Comparison of ENCODE assay signal across 9 cellular contexts in genomic region chr5:150642991-150643710, GRCh38. TPM values are rescaled to one million over a fixed set of nuclear protein-coding genes. Genes with fewer than 3 reads are reported as not detected.
DNase-seq lines count a peak whose midpoint lies in the region; ATAC-seq and TF ChIP-seq lines count a peak whose summit lies in the region.
"Had no signal": no experiment of that assay in that cellular context is flagged by ENCODE, and none has a peak within 500 bp of the region (broad histone marks: within the 10 kb centered on the region; RNA-seq: fewer than 3 reads in every experiment).

No MANE protein-coding gene starts in this region.

- H3K9me3 ChIP-seq in lower lobe of right lung (no peaks in the 10 kb centered on the region), subcutaneous abdominal adipose tissue (ENCODE audit: control insufficient read depth in 5 of 5, low read length in 5 of 5) (no peaks in the 10 kb centered on the region)

- no peak overlapping the region for H3K4ac ChIP-seq in mesendoderm (ENCODE audit: low read depth, low read length)

- no peak overlapping the region for H4K5ac ChIP-seq in mesendoderm (ENCODE audit: low read length)

- no peak for TF ChIP-seq CTCF in lower lobe of right lung (IDR thresholded peaks at IDR 0.05)

- intact Hi-C loops in lower lobe of right lung (cut with DNase I): no loop called here

- H3K27me3 ChIP-seq in lower lobe of right lung (ENCODE audit: low read depth) (no peaks in the 10 kb centered on the region), subcutaneous abdominal adipose tissue (ENCODE audit: control insufficient read depth in 5 of 5, insufficient read depth in 4 of 5, low read length in 5 of 5) (no peaks in the 10 kb centered on the region), mesendoderm (ENCODE audit: insufficient read depth, low read length, poor library complexity) (no peaks in the 10 kb centered on the region)

- WGBS in mesendoderm (ENCODE audit: extremely low coverage, insufficient coverage, low lambda C conversion rate): no CpG with 5 or more reads among the region's 12 CpGs

- H3K79me1 ChIP-seq in mesendoderm (ENCODE audit: low read length): no peaks in the 10 kb centered on the region

- H3K18ac ChIP-seq in mesendoderm (ENCODE audit: low read length): no peak overlapping the region

- H3K27ac ChIP-seq in caudate nucleus (ENCODE audit: low read depth, low read length) (peak overlapping the region; percentile 92), lower lobe of right lung (peak overlapping the region; percentile 79), subcutaneous abdominal adipose tissue (ENCODE audit: low read depth, low read length) (peak overlapping the region; percentile 98), mesendoderm (ENCODE audit: low read depth, low read length) (no peak overlapping the region)

- H3K4me2 ChIP-seq in mesendoderm (ENCODE audit: low read length): no peak overlapping the region

- H3K79me2 ChIP-seq in mesendoderm (ENCODE audit: control insufficient read depth, insufficient read depth, low read length): no peaks in the 10 kb centered on the region

- no peak overlapping the region for H2AK5ac ChIP-seq in mesendoderm (ENCODE audit: low read length)

- DNase-seq in M059J (ENCODE audit: low read depth): peak; percentile 42
- no peak for DNase-seq in caudate nucleus (lab: John Stamatoyannopoulos, UW)
- DNase-seq in lower lobe of right lung: no peak
- no peak for DNase-seq in cerebellar nuclear complex (lab: John Stamatoyannopoulos, UW)
- DNase-seq in activated naive CD4-positive, alpha-beta T cell treated with Interleukin-2 at 50 U/mL for 16 hours: no peak
- DNase-seq in mesendoderm: no peak
- DNase-seq: stimulated activated CD4-positive, alpha-beta T cell treated with anti-CD3 and anti-CD28 coated beads, Interleukin-12 subunit alpha, Interleukin-12 subunit beta, amount 100 ng/mL, for 4 hours had no signal

- H4K8ac ChIP-seq in mesendoderm (ENCODE audit: low read depth, low read length): no peak overlapping the region

- H3K9ac ChIP-seq in subcutaneous abdominal adipose tissue (ENCODE audit: low read length in 5 of 5): peak overlapping the region in 2 of 5 donors; percentile 50 to 63
- H3K9ac ChIP-seq in mesendoderm (ENCODE audit: low read length): no peak overlapping the region

- peaks cover 2% of the 10 kb centered on the region for H3K36me3 ChIP-seq in lower lobe of right lung
- H3K36me3 ChIP-seq in subcutaneous abdominal adipose tissue (ENCODE audit: control insufficient read depth in 5 of 5, insufficient read depth in 5 of 5, low read length in 5 of 5): peaks cover 0 to 5% (median under 1%) of the 10 kb centered on the region in 5 donors
- H3K36me3 ChIP-seq in mesendoderm (ENCODE audit: control insufficient read depth, insufficient read depth, low read length): no peaks in the 10 kb centered on the region

- no peak overlapping the region for H2BK15ac ChIP-seq in mesendoderm (replicated peaks; ENCODE audit: low read depth)

- no peak overlapping the region for H3K23ac ChIP-seq in mesendoderm (ENCODE audit: low read length)

- no peak overlapping the region for H2BK120ac ChIP-seq in mesendoderm (ENCODE audit: low read depth, low read length)

- H3K4me3 ChIP-seq in lower lobe of right lung: peak overlapping the region; percentile 47
- peak overlapping the region in 1 of 5 donors; percentile 38 for H3K4me3 ChIP-seq in subcutaneous abdominal adipose tissue (ENCODE audit: low read depth in 1 of 5, low read length in 5 of 5)
- H3K4me3 ChIP-seq in mesendoderm (ENCODE audit: low read length): no peak overlapping the region

- ATAC-seq in lower lobe of right lung (no peak), GM21786 (IDR thresholded peaks at IDR 0.05; ENCODE audit: unreplicated experiment) (no peak)

- no peak overlapping the region for H3K56ac ChIP-seq in mesendoderm (ENCODE audit: low read length)

- no peak overlapping the region for H2BK5ac ChIP-seq in mesendoderm (ENCODE audit: low read length)

- H3K4me1 ChIP-seq in lower lobe of right lung (peaks cover 88% of the 10 kb centered on the region), subcutaneous abdominal adipose tissue (ENCODE audit: control insufficient read depth in 5 of 5, insufficient read depth in 5 of 5, low read length in 5 of 5) (peaks cover 41 to 77% (median 74%) of the 10 kb centered on the region in 5 donors), mesendoderm (ENCODE audit: control insufficient read depth, low read depth, low read length) (peaks cover 22% of the 10 kb centered on the region)

RNA-seq across cellular contexts. Expression of gene SYNPO, which starts 2.7 kb away (rescaled TPM):
- 3.1 and 5.6 TPM in 2 replicates for total RNA-seq in M059J (2014; rRNA removed; shearing (Covaris generic))
- 90.6 TPM for total RNA-seq in lower lobe of right lung
- 1.7 TPM for polyA plus RNA-seq in mesendoderm (2013, experiment 1 of 2)
- polyA plus RNA-seq in mesendoderm (2013, experiment 2 of 2): 1.6 TPM

RNA-seq across cellular contexts. Expression of gene MYOZ3, which starts 17.9 kb away (rescaled TPM):
- total RNA-seq in M059J (2014; rRNA removed; shearing (Covaris generic)): 0.25 and 0.34 TPM in 2 replicates
- 0.92 TPM for total RNA-seq in lower lobe of right lung
- 11.8 TPM for polyA plus RNA-seq in mesendoderm (2013, experiment 1 of 2)
- 11.5 TPM for polyA plus RNA-seq in mesendoderm (2013, experiment 2 of 2)

RNA-seq across cellular contexts. Expression of gene RBM22, which starts 57.7 kb away (rescaled TPM):
- 38.8 and 39.3 TPM in 2 replicates for total RNA-seq in M059J (2014; rRNA removed; shearing (Covaris generic))
- total RNA-seq in lower lobe of right lung: 46.8 TPM
- 39.2 TPM for polyA plus RNA-seq in mesendoderm (2013, experiment 1 of 2)
- 39.6 TPM for polyA plus RNA-seq in mesendoderm (2013, experiment 2 of 2)

Comparison
In these comparisons a context has a peak if more than half of its experiments do, and no peak if none do; other contexts are left out.
1. RNA of gene SYNPO, which starts 2.7 kb away (total RNA-seq): 90.6 TPM in lower lobe of right lung (single experiment); 3.1 to 5.6 TPM in M059J; every median in the first group is over 10 times any median in the second.